Comparison of ENCODE assay signal across 1 cellular context in the genomic region with DNA sequence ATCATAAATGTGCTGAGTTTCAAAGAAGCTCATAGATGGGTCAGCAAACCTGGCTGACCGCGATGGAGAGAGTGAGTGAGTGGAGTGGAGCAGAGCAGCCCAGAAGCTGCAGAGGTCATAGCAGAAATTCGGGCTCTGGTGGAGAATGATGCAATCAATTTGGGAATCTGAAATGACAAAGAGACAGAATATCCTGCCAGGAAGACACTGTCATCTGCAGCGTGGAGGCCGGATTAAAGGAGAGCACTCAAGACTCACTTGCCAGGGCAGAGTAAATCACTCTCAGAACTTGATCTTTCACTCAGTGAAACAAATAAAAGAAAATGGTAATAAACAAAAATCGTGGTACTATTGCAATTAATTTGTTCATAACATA.
TF ChIP-seq lines count a peak whose summit lies in the region.

No MANE protein-coding gene starts in this region.

TF ChIP-seq in GM23338, 12 proteins besides CTCF, POLR2A, EP300 and RAD21:
- TF ChIP-seq, protein P1, sequence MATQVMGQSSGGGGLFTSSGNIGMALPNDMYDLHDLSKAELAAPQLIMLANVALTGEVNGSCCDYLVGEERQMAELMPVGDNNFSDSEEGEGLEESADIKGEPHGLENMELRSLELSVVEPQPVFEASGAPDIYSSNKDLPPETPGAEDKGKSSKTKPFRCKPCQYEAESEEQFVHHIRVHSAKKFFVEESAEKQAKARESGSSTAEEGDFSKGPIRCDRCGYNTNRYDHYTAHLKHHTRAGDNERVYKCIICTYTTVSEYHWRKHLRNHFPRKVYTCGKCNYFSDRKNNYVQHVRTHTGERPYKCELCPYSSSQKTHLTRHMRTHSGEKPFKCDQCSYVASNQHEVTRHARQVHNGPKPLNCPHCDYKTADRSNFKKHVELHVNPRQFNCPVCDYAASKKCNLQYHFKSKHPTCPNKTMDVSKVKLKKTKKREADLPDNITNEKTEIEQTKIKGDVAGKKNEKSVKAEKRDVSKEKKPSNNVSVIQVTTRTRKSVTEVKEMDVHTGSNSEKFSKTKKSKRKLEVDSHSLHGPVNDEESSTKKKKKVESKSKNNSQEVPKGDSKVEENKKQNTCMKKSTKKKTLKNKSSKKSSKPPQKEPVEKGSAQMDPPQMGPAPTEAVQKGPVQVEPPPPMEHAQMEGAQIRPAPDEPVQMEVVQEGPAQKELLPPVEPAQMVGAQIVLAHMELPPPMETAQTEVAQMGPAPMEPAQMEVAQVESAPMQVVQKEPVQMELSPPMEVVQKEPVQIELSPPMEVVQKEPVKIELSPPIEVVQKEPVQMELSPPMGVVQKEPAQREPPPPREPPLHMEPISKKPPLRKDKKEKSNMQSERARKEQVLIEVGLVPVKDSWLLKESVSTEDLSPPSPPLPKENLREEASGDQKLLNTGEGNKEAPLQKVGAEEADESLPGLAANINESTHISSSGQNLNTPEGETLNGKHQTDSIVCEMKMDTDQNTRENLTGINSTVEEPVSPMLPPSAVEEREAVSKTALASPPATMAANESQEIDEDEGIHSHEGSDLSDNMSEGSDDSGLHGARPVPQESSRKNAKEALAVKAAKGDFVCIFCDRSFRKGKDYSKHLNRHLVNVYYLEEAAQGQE (IDR thresholded peaks at IDR 0.05; ENCODE audit: unreplicated experiment): no peak
- TF ChIP-seq NANOG (IDR thresholded peaks at IDR 0.05; ENCODE audit: borderline replicate concordance) (no peak), POLR2AphosphoS5 (IDR thresholded peaks at IDR 0.05; ENCODE audit: low read depth) (no peak), EZH2phosphoT487 (IDR thresholded peaks at IDR 0.05; ENCODE audit: unreplicated experiment) (no peak), ZNF114 (CRISPR knock-in tag; IDR thresholded peaks at IDR 0.05) (no peak), EZH2 (IDR thresholded peaks at IDR 0.05; ENCODE audit: low read depth, unreplicated experiment) (no peak), CREB1 (CRISPR knock-in tag; IDR thresholded peaks at IDR 0.05; ENCODE audit: low read depth) (no peak), JUNB (IDR thresholded peaks at IDR 0.05; ENCODE audit: unreplicated experiment) (no peak)
- TF ChIP-seq, protein P2, sequence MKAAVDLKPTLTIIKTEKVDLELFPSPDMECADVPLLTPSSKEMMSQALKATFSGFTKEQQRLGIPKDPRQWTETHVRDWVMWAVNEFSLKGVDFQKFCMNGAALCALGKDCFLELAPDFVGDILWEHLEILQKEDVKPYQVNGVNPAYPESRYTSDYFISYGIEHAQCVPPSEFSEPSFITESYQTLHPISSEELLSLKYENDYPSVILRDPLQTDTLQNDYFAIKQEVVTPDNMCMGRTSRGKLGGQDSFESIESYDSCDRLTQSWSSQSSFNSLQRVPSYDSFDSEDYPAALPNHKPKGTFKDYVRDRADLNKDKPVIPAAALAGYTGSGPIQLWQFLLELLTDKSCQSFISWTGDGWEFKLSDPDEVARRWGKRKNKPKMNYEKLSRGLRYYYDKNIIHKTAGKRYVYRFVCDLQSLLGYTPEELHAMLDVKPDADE (IDR thresholded peaks at IDR 0.05): no peak
- TF ChIP-seq, protein P3, sequence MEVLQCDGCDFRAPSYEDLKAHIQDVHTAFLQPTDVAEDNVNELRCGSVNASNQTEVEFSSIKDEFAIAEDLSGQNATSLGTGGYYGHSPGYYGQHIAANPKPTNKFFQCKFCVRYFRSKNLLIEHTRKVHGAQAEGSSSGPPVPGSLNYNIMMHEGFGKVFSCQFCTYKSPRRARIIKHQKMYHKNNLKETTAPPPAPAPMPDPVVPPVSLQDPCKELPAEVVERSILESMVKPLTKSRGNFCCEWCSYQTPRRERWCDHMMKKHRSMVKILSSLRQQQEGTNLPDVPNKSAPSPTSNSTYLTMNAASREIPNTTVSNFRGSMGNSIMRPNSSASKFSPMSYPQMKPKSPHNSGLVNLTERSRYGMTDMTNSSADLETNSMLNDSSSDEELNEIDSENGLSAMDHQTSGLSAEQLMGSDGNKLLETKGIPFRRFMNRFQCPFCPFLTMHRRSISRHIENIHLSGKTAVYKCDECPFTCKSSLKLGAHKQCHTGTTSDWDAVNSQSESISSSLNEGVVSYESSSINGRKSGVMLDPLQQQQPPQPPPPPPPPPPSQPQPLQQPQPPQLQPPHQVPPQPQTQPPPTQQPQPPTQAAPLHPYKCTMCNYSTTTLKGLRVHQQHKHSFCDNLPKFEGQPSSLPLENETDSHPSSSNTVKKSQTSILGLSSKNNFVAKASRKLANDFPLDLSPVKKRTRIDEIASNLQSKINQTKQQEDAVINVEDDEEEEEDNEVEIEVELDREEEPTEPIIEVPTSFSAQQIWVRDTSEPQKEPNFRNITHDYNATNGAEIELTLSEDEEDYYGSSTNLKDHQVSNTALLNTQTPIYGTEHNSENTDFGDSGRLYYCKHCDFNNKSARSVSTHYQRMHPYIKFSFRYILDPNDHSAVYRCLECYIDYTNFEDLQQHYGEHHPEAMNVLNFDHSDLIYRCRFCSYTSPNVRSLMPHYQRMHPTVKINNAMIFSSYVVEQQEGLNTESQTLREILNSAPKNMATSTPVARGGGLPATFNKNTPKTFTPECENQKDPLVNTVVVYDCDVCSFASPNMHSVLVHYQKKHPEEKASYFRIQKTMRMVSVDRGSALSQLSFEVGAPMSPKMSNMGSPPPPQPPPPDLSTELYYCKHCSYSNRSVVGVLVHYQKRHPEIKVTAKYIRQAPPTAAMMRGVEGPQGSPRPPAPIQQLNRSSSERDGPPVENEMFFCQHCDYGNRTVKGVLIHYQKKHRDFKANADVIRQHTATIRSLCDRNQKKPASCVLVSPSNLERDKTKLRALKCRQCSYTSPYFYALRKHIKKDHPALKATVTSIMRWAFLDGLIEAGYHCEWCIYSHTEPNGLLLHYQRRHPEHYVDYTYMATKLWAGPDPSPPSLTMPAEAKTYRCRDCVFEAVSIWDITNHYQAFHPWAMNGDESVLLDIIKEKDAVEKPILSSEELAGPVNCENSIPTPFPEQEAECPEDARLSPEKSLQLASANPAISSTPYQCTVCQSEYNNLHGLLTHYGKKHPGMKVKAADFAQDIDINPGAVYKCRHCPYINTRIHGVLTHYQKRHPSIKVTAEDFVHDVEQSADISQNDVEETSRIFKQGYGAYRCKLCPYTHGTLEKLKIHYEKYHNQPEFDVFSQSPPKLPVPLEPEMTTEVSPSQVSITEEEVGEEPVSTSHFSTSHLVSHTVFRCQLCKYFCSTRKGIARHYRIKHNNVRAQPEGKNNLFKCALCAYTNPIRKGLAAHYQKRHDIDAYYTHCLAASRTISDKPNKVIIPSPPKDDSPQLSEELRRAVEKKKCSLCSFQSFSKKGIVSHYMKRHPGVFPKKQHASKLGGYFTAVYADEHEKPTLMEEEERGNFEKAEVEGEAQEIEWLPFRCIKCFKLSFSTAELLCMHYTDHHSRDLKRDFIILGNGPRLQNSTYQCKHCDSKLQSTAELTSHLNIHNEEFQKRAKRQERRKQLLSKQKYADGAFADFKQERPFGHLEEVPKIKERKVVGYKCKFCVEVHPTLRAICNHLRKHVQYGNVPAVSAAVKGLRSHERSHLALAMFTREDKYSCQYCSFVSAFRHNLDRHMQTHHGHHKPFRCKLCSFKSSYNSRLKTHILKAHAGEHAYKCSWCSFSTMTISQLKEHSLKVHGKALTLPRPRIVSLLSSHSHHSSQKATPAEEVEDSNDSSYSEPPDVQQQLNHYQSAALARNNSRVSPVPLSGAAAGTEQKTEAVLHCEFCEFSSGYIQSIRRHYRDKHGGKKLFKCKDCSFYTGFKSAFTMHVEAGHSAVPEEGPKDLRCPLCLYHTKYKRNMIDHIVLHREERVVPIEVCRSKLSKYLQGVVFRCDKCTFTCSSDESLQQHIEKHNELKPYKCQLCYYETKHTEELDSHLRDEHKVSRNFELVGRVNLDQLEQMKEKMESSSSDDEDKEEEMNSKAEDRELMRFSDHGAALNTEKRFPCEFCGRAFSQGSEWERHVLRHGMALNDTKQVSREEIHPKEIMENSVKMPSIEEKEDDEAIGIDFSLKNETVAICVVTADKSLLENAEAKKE (CRISPR knock-in tag; IDR thresholded peaks at IDR 0.05): no peak
